12 cellular contexts compared by ENCODE assay signal in the genomic region with DNA sequence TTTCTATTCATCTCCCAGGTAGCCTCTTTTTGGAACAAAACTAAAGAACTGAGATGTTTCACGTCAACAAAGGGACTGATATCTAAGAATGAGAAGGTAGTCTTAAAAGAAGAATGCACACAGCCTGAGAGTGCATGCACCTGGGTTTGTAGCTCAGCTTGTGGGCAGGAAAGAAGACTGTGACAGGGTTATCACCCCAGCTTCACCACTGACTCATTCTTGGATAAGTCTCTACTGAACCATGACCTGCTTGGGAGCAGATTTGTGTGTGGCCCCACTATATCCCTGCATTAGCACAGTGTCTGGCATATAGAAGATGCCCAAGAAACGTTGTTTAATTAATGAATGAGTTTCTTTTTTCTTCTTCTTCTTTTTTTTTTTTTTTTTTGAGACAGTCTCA.
DNase-seq lines count a peak whose midpoint lies in the region; ATAC-seq and TF ChIP-seq lines count a peak whose summit lies in the region.
"Had no signal": no experiment of that assay in that cellular context is flagged by ENCODE, and none has a peak within 500 bp of the region (broad histone marks: within the 10 kb centered on the region; RNA-seq: fewer than 3 reads in every experiment).

No MANE protein-coding gene starts in this region.

- H3K4me1 Mint-ChIP-seq in type B pancreatic cell (ENCODE audit: unreplicated experiment): no peaks in the 10 kb centered on the region

- no peak overlapping the region for H3K4me3 Mint-ChIP-seq in type B pancreatic cell

- no peaks in the 10 kb centered on the region for H3K36me3 Mint-ChIP-seq in type B pancreatic cell

- DNase-seq in NCI-H1436 treated with DMSO at 0.1 percent for 48 hours (lab: John Stamatoyannopoulos, UW) (no peak), T-helper 9 cell (no peak), ACHN (no peak), type B pancreatic cell (ENCODE audit: extremely low spot score, unreplicated experiment) (no peak)
- DNase-seq: amniotic stem cell; Calu3; effector CD4-positive, alpha-beta T cell; NCI-H2029 treated with DMSO at 0.1 percent for 48 hours had no signal

- peaks cover 4% of the 10 kb centered on the region for H3K9me3 Mint-ChIP-seq in type B pancreatic cell

- H3K27me3 Mint-ChIP-seq in type B pancreatic cell: peaks cover 5% of the 10 kb centered on the region

- TF ChIP-seq CTCF in type B pancreatic cell (conservative IDR thresholded peaks at IDR 0.05): no peak

- in situ Hi-C loops in ACHN (cut with HindIII; ENCODE audit: low pct_ligation_motif_present, low pct_unique_long_range_greater_than_20kb, low sequenced_read_pairs): no loop called here

- ATAC-seq in GM19035 (IDR thresholded peaks at IDR 0.05; ENCODE audit: unreplicated experiment): peak; percentile 95
- ATAC-seq in GM21737 (IDR thresholded peaks at IDR 0.05; ENCODE audit: unreplicated experiment): peak; percentile 99
- ATAC-seq in HG03135 (IDR thresholded peaks at IDR 0.05; ENCODE audit: unreplicated experiment): peak; percentile 97
- ATAC-seq: K562 had no signal

- no peak overlapping the region for H3K27ac Mint-ChIP-seq in type B pancreatic cell
